ENCODE assay signal across 14 cellular contexts in genomic region chr22:19058713-19059451, GRCh38.
DNase-seq lines count a peak whose midpoint lies in the region; ATAC-seq, FAIRE-seq and TF ChIP-seq lines count a peak whose summit lies in the region.
"Had no signal": no experiment of that assay in that cellular context is flagged by ENCODE, and none has a peak within 500 bp of the region (broad histone marks: within the 10 kb centered on the region; RNA-seq: fewer than 3 reads in every experiment).

No MANE protein-coding gene starts in this region.

- BruUV-seq in HCT116 (replicated peaks; lab: Mats Ljungman, UMichigan): no TSS peak

- intact Hi-C loops in HCT116 (cut with micrococcal nuclease): no loop called here

- H4K20me1 ChIP-seq in HCT116 (ENCODE audit: insufficient read depth) (no peaks in the 10 kb centered on the region), osteoblast (ENCODE audit: insufficient read depth, low read length) (peaks cover 25% of the 10 kb centered on the region)

- H3K4me2 ChIP-seq in HCT116 (ENCODE audit: low read length): no peak overlapping the region
- H3K4me2 ChIP-seq in osteoblast (ENCODE audit: insufficient read depth, low read length): no peak overlapping the region

- ATAC-seq in HCT116 (peak; percentile 81), GM19324 (IDR thresholded peaks at IDR 0.05; ENCODE audit: low FRiP score, unreplicated experiment) (no peak)
- ATAC-seq: left lung had no signal

- H3K27ac ChIP-seq in HCT116 (ENCODE audit: low read depth, low read length): no peak overlapping the region
- no peak overlapping the region for H3K27ac ChIP-seq in osteoblast (ENCODE audit: low read depth, low read length)
- H3K27ac ChIP-seq: left lung had no signal

- no peak for FAIRE-seq in bronchial epithelial cell (lab: Jason Lieb, UNC)
- FAIRE-seq: A204.1, astrocyte had no signal

- H2AFZ ChIP-seq in HCT116 (ENCODE audit: low read depth, low read length, poor library complexity, severe bottlenecking) (no peak overlapping the region), osteoblast (ENCODE audit: low read length) (no peak overlapping the region)

- RAD21 ChIA-PET in HCT116 (lab: Charles Lee; ENCODE audit: low non-redundant PET in 1 of 2, low total read pairs in 2 of 2, uncharacterized antibody in 2 of 2, unreplicated experiment in 2 of 2): no interaction called here

- TF ChIP-seq CTCF in HCT116 (IDR thresholded peaks at IDR 0.05 in 2 of 3, conservative IDR thresholded peaks at IDR 0.05 in 1 of 3; ENCODE audit: borderline replicate concordance in 1 of 3, insufficient read depth in 1 of 3, low read depth in 2 of 3, low read length in 2 of 3) (0 out of 6 replicates have a peak, but pooled peaks of 2 of the 3 experiments have one; percentile 11 to 23), bronchial epithelial cell (IDR thresholded peaks at IDR 0.05; ENCODE audit: insufficient read depth, low read length, severe bottlenecking) (peak; percentile 11), osteoblast (IDR thresholded peaks at IDR 0.05; ENCODE audit: extremely low read depth, low read depth, low read length) (no peak), foreskin fibroblast (IDR thresholded peaks at IDR 0.05; ENCODE audit: low read depth, low read length) (no peak)

- H3K27me3 ChIP-seq in HCT116 (ENCODE audit: insufficient read depth, low read length) (no peaks in the 10 kb centered on the region), bronchial epithelial cell (ENCODE audit: control insufficient read depth, insufficient read depth, low read length) (no peaks in the 10 kb centered on the region), osteoblast (ENCODE audit: insufficient read depth, low read length) (no peaks in the 10 kb centered on the region)
- H3K27me3 ChIP-seq: left lung had no signal

- DNase-seq in DMS53 (lab: John Stamatoyannopoulos, UW) (peak; percentile 5), DMS53 treated with DMSO at 0.1 percent for 48 hours (lab: John Stamatoyannopoulos, UW; ENCODE audit: unreplicated experiment) (no peak), HCT116 (ENCODE audit: low read depth, low spot score) (no peak), bronchial epithelial cell (ENCODE audit: low read depth) (no peak), osteoblast (ENCODE audit: insufficient read length, low spot score, missing footprints) (peak; percentile 52), foreskin fibroblast (no peak), NCI-H748 (lab: John Stamatoyannopoulos, UW; ENCODE audit: unreplicated experiment) (no peak)
- DNase-seq: Calu3, NCI-H524 treated with DMSO at 0.1 percent for 48 hours, SHP77 had no signal

- no peak for TF ChIP-seq RAD21 in HCT116 (IDR thresholded peaks at IDR 0.05; ENCODE audit: low read depth)

- no peaks in the 10 kb centered on the region for H3K79me2 ChIP-seq in HCT116 (ENCODE audit: insufficient read depth, low read length)
- no peaks in the 10 kb centered on the region for H3K79me2 ChIP-seq in osteoblast (ENCODE audit: insufficient read depth, low read length)

- no peak for TF ChIP-seq POLR2A in HCT116 (IDR thresholded peaks at IDR 0.05; ENCODE audit: borderline replicate concordance, extremely low read depth, insufficient read depth, insufficient read length)

- H3K9ac ChIP-seq in HCT116 (ENCODE audit: low read length): no peak overlapping the region

- CTCF ChIA-PET in HCT116 (lab: Charles Lee): no interaction called here

- H3K4me1 ChIP-seq in HCT116 (ENCODE audit: control insufficient read depth in 1 of 2, insufficient read depth in 2 of 2, low read length in 2 of 2): no peaks in the 10 kb centered on the region
- H3K4me1 ChIP-seq in osteoblast (ENCODE audit: insufficient read depth, low read length): peaks cover 7% of the 10 kb centered on the region
- H3K4me1 ChIP-seq: left lung had no signal

- peaks cover 6 to 7% of the 10 kb centered on the region in 2 experiments; a peak in 2 of 4 replicates for H3K36me3 ChIP-seq in HCT116 (ENCODE audit: control insufficient read depth in 1 of 2, insufficient read depth in 2 of 2, low read length in 2 of 2)
- peaks cover 28% of the 10 kb centered on the region for H3K36me3 ChIP-seq in bronchial epithelial cell (ENCODE audit: control insufficient read depth, insufficient read depth, low read length)
- peaks cover 37% of the 10 kb centered on the region for H3K36me3 ChIP-seq in osteoblast (ENCODE audit: insufficient read depth, low read length)

- H3K9me2 ChIP-seq in HCT116 (ENCODE audit: insufficient read depth): no peaks in the 10 kb centered on the region

- POLR2A ChIA-PET in HCT116 (lab: Charles Lee): no interaction called here

- H3K4me3 ChIP-seq in HCT116 (replicated peaks in 1 of 2; ENCODE audit: low read depth in 1 of 2, low read length in 2 of 2) (no peak overlapping the region), bronchial epithelial cell (ENCODE audit: low read depth, low read length) (no peak overlapping the region), osteoblast (ENCODE audit: insufficient read depth, low read length) (no peak overlapping the region), foreskin fibroblast (ENCODE audit: low read depth in 1 of 2, low read length in 2 of 2) (no peak overlapping the region)
- H3K4me3 ChIP-seq: left lung had no signal

- no peaks in the 10 kb centered on the region for H3K9me3 ChIP-seq in HCT116 (ENCODE audit: control insufficient read depth in 1 of 2, insufficient read depth in 1 of 2, low read depth in 1 of 2, low read length in 2 of 2)
- H3K9me3 ChIP-seq in osteoblast (ENCODE audit: low read depth, low read length): no peaks in the 10 kb centered on the region
- H3K9me3 ChIP-seq: left lung had no signal

TF ChIP-seq in HCT116, 20 proteins besides CTCF, POLR2A, EP300 and RAD21:
- TF ChIP-seq TCF7L2 (IDR thresholded peaks at IDR 0.05; ENCODE audit: borderline replicate concordance, extremely low read depth, insufficient read depth, insufficient read length) (no peak), ZNF274 (IDR thresholded peaks at IDR 0.05; ENCODE audit: low read depth, low read length) (no peak), SIN3A (IDR thresholded peaks at IDR 0.05; ENCODE audit: low read depth) (no peak), CEBPB (IDR thresholded peaks at IDR 0.05; ENCODE audit: low read depth) (no peak), JUND (IDR thresholded peaks at IDR 0.05) (no peak), ZBTB33 (IDR thresholded peaks at IDR 0.05; ENCODE audit: extremely low read depth, insufficient replicate concordance, low read length) (no peak), ZFX (IDR thresholded peaks at IDR 0.05) (no peak), EZH2phosphoT487 (IDR thresholded peaks at IDR 0.05; ENCODE audit: borderline replicate concordance) (no peak)
- TF ChIP-seq, protein P1, sequence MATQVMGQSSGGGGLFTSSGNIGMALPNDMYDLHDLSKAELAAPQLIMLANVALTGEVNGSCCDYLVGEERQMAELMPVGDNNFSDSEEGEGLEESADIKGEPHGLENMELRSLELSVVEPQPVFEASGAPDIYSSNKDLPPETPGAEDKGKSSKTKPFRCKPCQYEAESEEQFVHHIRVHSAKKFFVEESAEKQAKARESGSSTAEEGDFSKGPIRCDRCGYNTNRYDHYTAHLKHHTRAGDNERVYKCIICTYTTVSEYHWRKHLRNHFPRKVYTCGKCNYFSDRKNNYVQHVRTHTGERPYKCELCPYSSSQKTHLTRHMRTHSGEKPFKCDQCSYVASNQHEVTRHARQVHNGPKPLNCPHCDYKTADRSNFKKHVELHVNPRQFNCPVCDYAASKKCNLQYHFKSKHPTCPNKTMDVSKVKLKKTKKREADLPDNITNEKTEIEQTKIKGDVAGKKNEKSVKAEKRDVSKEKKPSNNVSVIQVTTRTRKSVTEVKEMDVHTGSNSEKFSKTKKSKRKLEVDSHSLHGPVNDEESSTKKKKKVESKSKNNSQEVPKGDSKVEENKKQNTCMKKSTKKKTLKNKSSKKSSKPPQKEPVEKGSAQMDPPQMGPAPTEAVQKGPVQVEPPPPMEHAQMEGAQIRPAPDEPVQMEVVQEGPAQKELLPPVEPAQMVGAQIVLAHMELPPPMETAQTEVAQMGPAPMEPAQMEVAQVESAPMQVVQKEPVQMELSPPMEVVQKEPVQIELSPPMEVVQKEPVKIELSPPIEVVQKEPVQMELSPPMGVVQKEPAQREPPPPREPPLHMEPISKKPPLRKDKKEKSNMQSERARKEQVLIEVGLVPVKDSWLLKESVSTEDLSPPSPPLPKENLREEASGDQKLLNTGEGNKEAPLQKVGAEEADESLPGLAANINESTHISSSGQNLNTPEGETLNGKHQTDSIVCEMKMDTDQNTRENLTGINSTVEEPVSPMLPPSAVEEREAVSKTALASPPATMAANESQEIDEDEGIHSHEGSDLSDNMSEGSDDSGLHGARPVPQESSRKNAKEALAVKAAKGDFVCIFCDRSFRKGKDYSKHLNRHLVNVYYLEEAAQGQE (IDR thresholded peaks at IDR 0.05; ENCODE audit: low read depth): no peak
- TF ChIP-seq, protein P2, sequence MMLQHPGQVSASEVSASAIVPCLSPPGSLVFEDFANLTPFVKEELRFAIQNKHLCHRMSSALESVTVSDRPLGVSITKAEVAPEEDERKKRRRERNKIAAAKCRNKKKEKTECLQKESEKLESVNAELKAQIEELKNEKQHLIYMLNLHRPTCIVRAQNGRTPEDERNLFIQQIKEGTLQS (IDR thresholded peaks at IDR 0.05): no peak

Comparison
In these comparisons a context has a peak if more than half of its experiments do, and no peak if none do; other contexts are left out.
1. DNase-seq: peak in DMS53 (single experiment) and osteoblast (single experiment); none in DMS53 treated with DMSO at 0.1 percent for 48 hours (single experiment), HCT116 (single experiment), bronchial epithelial cell (single experiment), foreskin fibroblast (0 of 2) and NCI-H748 (single experiment).
2. CTCF ChIP-seq: peak in HCT116 (2 of 3) and bronchial epithelial cell (single experiment); none in osteoblast (single experiment) and foreskin fibroblast (single experiment).